Comparison of ENCODE assay signal across 23 cellular contexts in the genomic region with DNA sequence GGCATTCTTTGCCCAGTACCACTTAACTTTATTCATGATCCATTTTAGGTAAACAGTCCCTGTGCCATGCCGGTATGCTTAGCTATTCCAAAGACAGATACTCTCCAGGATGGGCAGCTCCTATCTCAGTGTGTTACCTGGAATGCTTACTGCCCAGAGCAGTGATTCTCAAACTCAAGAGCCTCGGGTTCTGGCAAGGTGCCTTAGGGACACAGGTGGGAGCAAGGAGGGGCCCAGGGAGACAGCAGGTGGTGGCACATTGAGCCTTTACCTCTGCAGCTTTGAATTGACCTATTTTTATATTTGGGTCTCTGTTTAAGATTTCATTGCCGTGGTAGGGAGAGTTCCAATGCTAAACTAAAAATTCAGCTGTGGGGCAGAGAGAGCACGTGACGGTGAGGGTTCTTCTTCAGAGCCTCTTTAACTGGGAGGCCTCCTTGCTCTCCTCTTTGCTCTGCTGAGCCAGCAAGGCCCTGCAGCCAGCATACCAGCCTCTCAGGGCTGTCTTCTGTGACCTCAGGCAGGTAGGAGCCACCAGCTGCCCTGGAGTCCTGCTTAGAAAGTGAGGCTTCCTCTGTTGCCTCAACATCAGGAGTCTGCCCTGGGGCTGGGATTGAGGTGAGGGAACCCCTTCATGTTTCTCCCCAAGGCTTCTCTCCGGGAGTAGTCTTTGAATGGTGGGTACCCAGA. TPM values are rescaled to one million over a fixed set of nuclear protein-coding genes. Genes with fewer than 3 reads are reported as not detected.
A peak's percentile ranks its signal among the peaks of the same experiment; 100 is the strongest.
DNase-seq lines count a peak whose midpoint lies in the region; ATAC-seq and TF ChIP-seq lines count a peak whose summit lies in the region.
"Had no signal": no experiment of that assay in that cellular context is flagged by ENCODE, and none has a peak within 500 bp of the region (broad histone marks: within the 10 kb centered on the region; RNA-seq: fewer than 3 reads in every experiment).

No MANE protein-coding gene starts in this region.

- POLR2A ChIA-PET in naive thymus-derived CD8-positive, alpha-beta T cell (lab: Charles Lee) = no interaction called here
- POLR2A ChIA-PET in PC-3 (lab: Charles Lee; ENCODE audit: unreplicated experiment) = no interaction called here

- no peak for TF ChIP-seq CTCF in dorsolateral prefrontal cortex (IDR thresholded peaks at IDR 0.05 in 54 of 56, conservative IDR thresholded peaks at IDR 0.05 in 2 of 56; ENCODE audit: low read depth in 1 of 56, partially characterized antibody in 56 of 56)
- TF ChIP-seq CTCF in parathyroid adenoma (IDR thresholded peaks at IDR 0.05) = no peak
- no peak for TF ChIP-seq CTCF in PC-3 (conservative IDR thresholded peaks at IDR 0.05; ENCODE audit: low read depth, low read length)

- BruUV-seq in PC-3 (replicated peaks; lab: Mats Ljungman, UMichigan) = no TSS peak

- H3K27me3 Mint-ChIP-seq in naive thymus-derived CD8-positive, alpha-beta T cell = no peaks in the 10 kb centered on the region
- H3K27me3 Mint-ChIP-seq: CD4-positive, CD25-positive, alpha-beta regulatory T cell had no signal

- no peaks in the 10 kb centered on the region for H3K9me2 ChIP-seq in PC-3 (replicated peaks; ENCODE audit: low read length)

- intact Hi-C loops in cardiac septum (cut with DNase I) = no loop called here
- intact Hi-C loops in left ventricle myocardium superior (cut with micrococcal nuclease) = no loop called here
- intact Hi-C loops in dorsolateral prefrontal cortex (cut with DNase I) = no loop called here
- intact Hi-C loops in PC-3 (cut with micrococcal nuclease) = no loop called here

- H3K9me3 ChIP-seq in parathyroid adenoma (ENCODE audit: control insufficient read depth, low read length) (no peaks in the 10 kb centered on the region), PC-3 (ENCODE audit: low read length) (no peaks in the 10 kb centered on the region)
- H3K9me3 ChIP-seq: BE2C, HAP-1 had no signal

- H3F3A ChIP-seq in PC-3 (ENCODE audit: low read length, unreplicated experiment) = no peaks in the 10 kb centered on the region

- no peaks in the 10 kb centered on the region for H3K27me3 ChIP-seq in dorsolateral prefrontal cortex
- H3K27me3 ChIP-seq in parathyroid adenoma (ENCODE audit: control insufficient read depth, insufficient read depth, low read length) = no peaks in the 10 kb centered on the region
- no peaks in the 10 kb centered on the region for H3K27me3 ChIP-seq in PC-3 (ENCODE audit: low read length)
- H3K27me3 ChIP-seq: BE2C had no signal

- H3K79me2 ChIP-seq in parathyroid adenoma (no peaks in the 10 kb centered on the region), PC-3 (ENCODE audit: low read length) (no peaks in the 10 kb centered on the region)

- H3K4me3 ChIP-seq in dorsolateral prefrontal cortex (peak overlapping the region in 7 of 59 donors; percentile 3 to 38 (median 17)), parathyroid adenoma (ENCODE audit: low read depth, low read length) (no peak overlapping the region), PC-3 (ENCODE audit: low read length) (no peak overlapping the region)
- H3K4me3 ChIP-seq: HAP-1 had no signal

- H3K27ac Mint-ChIP-seq in naive thymus-derived CD8-positive, alpha-beta T cell = no peak overlapping the region
- H3K27ac Mint-ChIP-seq: CD4-positive, CD25-positive, alpha-beta regulatory T cell had no signal

- no peaks in the 10 kb centered on the region for H3K9me3 Mint-ChIP-seq in naive thymus-derived CD8-positive, alpha-beta T cell
- H3K9me3 Mint-ChIP-seq: CD4-positive, CD25-positive, alpha-beta regulatory T cell had no signal

- H3K4me1 ChIP-seq in parathyroid adenoma (peaks cover 23% of the 10 kb centered on the region), PC-3 (ENCODE audit: insufficient read depth, low read length) (no peaks in the 10 kb centered on the region)
- H3K4me1 ChIP-seq: BE2C, HAP-1 had no signal

- H3K9ac ChIP-seq in parathyroid adenoma (no peak overlapping the region), PC-3 (ENCODE audit: low read length) (no peak overlapping the region)

- H3K36me3 Mint-ChIP-seq in naive thymus-derived CD8-positive, alpha-beta T cell = peaks cover 5 to 71% (median 23%) of the 10 kb centered on the region in 3 donors
- H3K36me3 Mint-ChIP-seq: CD4-positive, CD25-positive, alpha-beta regulatory T cell had no signal

- H2AFZ ChIP-seq in parathyroid adenoma = peak overlapping the region; percentile 22
- H2AFZ ChIP-seq in PC-3 (ENCODE audit: low read length) = no peak overlapping the region

- H3K4me2 ChIP-seq in parathyroid adenoma (ENCODE audit: low read length) = peak overlapping the region; percentile 54
- H3K4me2 ChIP-seq in PC-3 (ENCODE audit: low read length) = no peak overlapping the region

- peaks cover 0 to 4% (median 0%) of the 10 kb centered on the region in 4 donors for H3K4me1 Mint-ChIP-seq in naive thymus-derived CD8-positive, alpha-beta T cell
- H3K4me1 Mint-ChIP-seq: CD4-positive, CD25-positive, alpha-beta regulatory T cell had no signal

- peak; percentile 31 for DNase-seq in cardiac septum (ENCODE audit: low spot score)
- DNase-seq in left ventricle myocardium superior = no peak
- no peak for DNase-seq in dorsolateral prefrontal cortex
- no peak for DNase-seq in naive thymus-derived CD8-positive, alpha-beta T cell
- no peak for DNase-seq in PC-3
- no peak for DNase-seq in anterior cingulate cortex (lab: John Stamatoyannopoulos, UW)
- DNase-seq: BE2C; CD4-positive, CD25-positive, alpha-beta regulatory T cell; COR-L47; DMS 273 treated with DMSO at 0.1 percent for 48 hours; DND-41; NCI-H1092 treated with DMSO at 0.1 percent for 48 hours; NCI-H146; NCI-H2081; NCI-H2171 treated with DMSO at 0.1 percent for 48 hours; NCI-H446 treated with DMSO at 0.1 percent for 48 hours; NCI-H69; SIG-M5 had no signal

- no peaks in the 10 kb centered on the region for H4K20me1 ChIP-seq in PC-3 (ENCODE audit: low read length)

- H3K4me3 Mint-ChIP-seq in naive thymus-derived CD8-positive, alpha-beta T cell = no peak overlapping the region
- H3K4me3 Mint-ChIP-seq: CD4-positive, CD25-positive, alpha-beta regulatory T cell had no signal

- H3K27ac ChIP-seq in dorsolateral prefrontal cortex = peak overlapping the region in 58 of 59 donors; percentile 58 to 99 (median 92)
- peak overlapping the region; percentile 86 for H3K27ac ChIP-seq in parathyroid adenoma
- no peak overlapping the region for H3K27ac ChIP-seq in PC-3 (ENCODE audit: low read length)
- H3K27ac ChIP-seq: RWPE1 had no signal

- ATAC-seq in left ventricle myocardium superior = no peak
- ATAC-seq in naive thymus-derived CD8-positive, alpha-beta T cell = no peak
- no peak for ATAC-seq in PC-3

- no peaks in the 10 kb centered on the region for H3K36me3 ChIP-seq in parathyroid adenoma (ENCODE audit: control insufficient read depth, insufficient read depth, low read length)
- peaks cover 37% of the 10 kb centered on the region for H3K36me3 ChIP-seq in PC-3 (ENCODE audit: low read depth, low read length)

- CTCF ChIA-PET in PC-3 (lab: Charles Lee) = no interaction called here

RNA-seq across cellular contexts. Expression of a gene that starts 20.2 kb away (rescaled TPM):
- total RNA-seq in cardiac septum = 7.4 TPM
- total RNA-seq in left ventricle myocardium superior = 7.8 TPM
- 100 to 1,000 TPM in 93 of 120 experiments, 10 to 100 TPM in 27; 57.0 to 255 (median 124) TPM for total RNA-seq in dorsolateral prefrontal cortex
- total RNA-seq in naive thymus-derived CD8-positive, alpha-beta T cell = 10 to 100 TPM; 61.2 to 64.9 TPM
- polyA plus RNA-seq in naive thymus-derived CD8-positive, alpha-beta T cell = 10 to 100 TPM; 18.5 to 55.9 (median 53.3) TPM
- 134 and 155 TPM in 2 replicates for total RNA-seq in PC-3 (2014; rRNA removed)

RNA-seq across cellular contexts. Expression of a gene that starts 36.8 kb away (rescaled TPM):
- total RNA-seq in cardiac septum (0.38 TPM), left ventricle myocardium superior (149 TPM), dorsolateral prefrontal cortex (1 to 10 TPM in 1 of 120 experiments, not detected in 119; 1.1 TPM), PC-3 (2014; rRNA removed) (not detected in 2 replicates)
- not detected for total RNA-seq in naive thymus-derived CD8-positive, alpha-beta T cell
- polyA plus RNA-seq in naive thymus-derived CD8-positive, alpha-beta T cell = not detected
- total RNA-seq: A172; CD4-positive, CD25-positive, alpha-beta regulatory T cell; LHCN-M2 had no signal
- polyA plus RNA-seq: CD4-positive, CD25-positive, alpha-beta regulatory T cell had no signal

Comparison
In these comparisons a context has a peak if more than half of its experiments do, and no peak if none do; other contexts are left out.
1. RNA of a gene that starts 36.8 kb away (total RNA-seq): 149 TPM in left ventricle myocardium superior (single experiment); 0.38 TPM in cardiac septum (single experiment), 1.1 TPM in dorsolateral prefrontal cortex, not detected in naive thymus-derived CD8-positive, alpha-beta T cell and not detected in PC-3; every median in the first group is over 10 times any median in the second.